Comparison of ENCODE assay signal across 9 cellular contexts in the genomic region with DNA sequence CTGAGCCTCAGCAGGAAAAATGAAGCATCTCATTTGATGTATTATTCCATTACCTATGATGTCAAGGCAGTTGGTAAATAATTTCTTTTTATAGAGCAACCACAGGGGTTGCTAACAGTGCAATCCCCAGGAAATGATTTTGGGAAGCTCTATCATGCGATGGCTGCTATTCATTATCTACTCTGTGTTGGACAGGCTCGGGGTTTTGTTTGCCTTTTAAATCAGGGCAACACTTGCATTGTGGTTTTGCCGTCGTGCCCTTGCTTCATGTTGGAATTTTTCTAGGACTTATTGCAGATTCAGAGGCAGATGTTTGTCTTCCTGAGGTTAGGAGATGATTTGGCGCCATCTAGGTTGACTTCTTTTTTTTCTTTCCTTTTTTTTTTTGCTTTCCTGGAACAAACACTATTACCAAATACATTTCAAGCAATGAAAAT.
DNase-seq lines count a peak whose midpoint lies in the region; ATAC-seq and TF ChIP-seq lines count a peak whose summit lies in the region.
"Had no signal": no experiment of that assay in that cellular context is flagged by ENCODE, and none has a peak within 500 bp of the region (broad histone marks: within the 10 kb centered on the region; RNA-seq: fewer than 3 reads in every experiment).

No MANE protein-coding gene starts in this region.

- H3K4me1 ChIP-seq in neural progenitor cell, result no peaks in the 10 kb centered on the region

- H3K27me3 Mint-ChIP-seq in neural progenitor cell (ENCODE audit: insufficient read depth, low read depth), result no peaks in the 10 kb centered on the region
- H3K27me3 Mint-ChIP-seq in activated CD4-positive, alpha-beta T cell treated with anti-CD3 and anti-CD28 coated beads, Interleukin-2, amount 10 ng/mL, durations not matched to agents 7 days and 5 days, result peaks cover 3% of the 10 kb centered on the region
- H3K27me3 Mint-ChIP-seq in activated T-helper 1 cell treated with anti-CD3 and anti-CD28 coated beads, Interleukin-12 subunit alpha, Interleukin-12 subunit beta, Interleukin-2, Interleukin-4 antibody, amounts not matched to agents 30 ng/mL and 10 ng/mL and 1 ng/mL, durations not matched to agents 14 hours and 24 hours and 36 hours (ENCODE audit: insufficient read depth), result no peaks in the 10 kb centered on the region

- H3K4me1 Mint-ChIP-seq in neural progenitor cell, result peaks cover 6% of the 10 kb centered on the region
- no peaks in the 10 kb centered on the region for H3K4me1 Mint-ChIP-seq in activated CD4-positive, alpha-beta T cell treated with anti-CD3 and anti-CD28 coated beads, Interleukin-2, amount 10 ng/mL, durations not matched to agents 7 days and 5 days
- no peaks in the 10 kb centered on the region for H3K4me1 Mint-ChIP-seq in activated T-helper 1 cell treated with anti-CD3 and anti-CD28 coated beads, Interleukin-12 subunit alpha, Interleukin-12 subunit beta, Interleukin-2, Interleukin-4 antibody, amounts not matched to agents 30 ng/mL and 10 ng/mL and 1 ng/mL, durations not matched to agents 14 hours and 24 hours and 36 hours (ENCODE audit: low read depth)

- no peaks in the 10 kb centered on the region for H3F3A ChIP-seq in neural progenitor cell (ENCODE audit: low read depth)

- no peaks in the 10 kb centered on the region for H4K20me1 ChIP-seq in neural progenitor cell (ENCODE audit: low read depth)

- H3K36me3 ChIP-seq in brain microvascular endothelial cell (replicated peaks), result no peaks in the 10 kb centered on the region
- no peaks in the 10 kb centered on the region for H3K36me3 ChIP-seq in neural progenitor cell

- peak; percentile 39 for TF ChIP-seq CTCF in brain microvascular endothelial cell (IDR thresholded peaks at IDR 0.05; ENCODE audit: low read depth, low read length, missing control alignments)
- peak; percentile 49 for TF ChIP-seq CTCF in neural progenitor cell (IDR thresholded peaks at IDR 0.05)

- peak overlapping the region; percentile 52 for H2AFZ ChIP-seq in neural progenitor cell (replicated peaks)

- DNase-seq in DMS114 treated with DMSO at 0.1 percent for 48 hours (lab: John Stamatoyannopoulos, UW; ENCODE audit: unreplicated experiment), result peak; percentile 36
- peak; percentile 98 for DNase-seq in M059J (ENCODE audit: low read depth)
- peak; percentile 96 for DNase-seq in brain microvascular endothelial cell
- peak; percentile 7 for DNase-seq in neural progenitor cell (ENCODE audit: low spot score)
- DNase-seq in activated CD4-positive, alpha-beta T cell treated with anti-CD3 and anti-CD28 coated beads, Interleukin-2, amount 10 ng/mL, durations not matched to agents 7 days and 5 days, result no peak
- DNase-seq in activated T-helper 1 cell treated with anti-CD3 and anti-CD28 coated beads, Interleukin-12 subunit alpha, Interleukin-12 subunit beta, Interleukin-2, Interleukin-4 antibody, amounts not matched to agents 30 ng/mL and 10 ng/mL and 1 ng/mL, durations not matched to agents 14 hours and 24 hours and 36 hours (ENCODE audit: low spot score), result no peak

- H3K9me3 ChIP-seq in neural progenitor cell (ENCODE audit: low read depth), result no peaks in the 10 kb centered on the region

- H3K36me3 Mint-ChIP-seq in neural progenitor cell, result no peaks in the 10 kb centered on the region
- no peaks in the 10 kb centered on the region for H3K36me3 Mint-ChIP-seq in activated CD4-positive, alpha-beta T cell treated with anti-CD3 and anti-CD28 coated beads, Interleukin-2, amount 10 ng/mL, durations not matched to agents 7 days and 5 days (ENCODE audit: low read depth)
- no peaks in the 10 kb centered on the region for H3K36me3 Mint-ChIP-seq in activated T-helper 1 cell treated with anti-CD3 and anti-CD28 coated beads, Interleukin-12 subunit alpha, Interleukin-12 subunit beta, Interleukin-2, Interleukin-4 antibody, amounts not matched to agents 30 ng/mL and 10 ng/mL and 1 ng/mL, durations not matched to agents 14 hours and 24 hours and 36 hours (ENCODE audit: low read depth)

- H3K27ac Mint-ChIP-seq in neural progenitor cell, result no peak overlapping the region
- no peak overlapping the region for H3K27ac Mint-ChIP-seq in activated CD4-positive, alpha-beta T cell treated with anti-CD3 and anti-CD28 coated beads, Interleukin-2, amount 10 ng/mL, durations not matched to agents 7 days and 5 days
- H3K27ac Mint-ChIP-seq in activated T-helper 1 cell treated with anti-CD3 and anti-CD28 coated beads, Interleukin-12 subunit alpha, Interleukin-12 subunit beta, Interleukin-2, Interleukin-4 antibody, amounts not matched to agents 30 ng/mL and 10 ng/mL and 1 ng/mL, durations not matched to agents 14 hours and 24 hours and 36 hours, result no peak overlapping the region
- H3K27ac Mint-ChIP-seq: stimulated activated naive CD8-positive, alpha-beta T cell treated with anti-CD3 and anti-CD28 coated beads, Interleukin-15, Interleukin-2, amounts not matched to agents 100 ng/mL and 50 ng/mL, for 24 hours had no signal

- in situ Hi-C loops in brain microvascular endothelial cell (cut with HindIII; ENCODE audit: low pct_ligation_motif_present, low sequenced_read_pairs), result no loop called here

- H3K4me3 Mint-ChIP-seq in neural progenitor cell, result no peak overlapping the region
- H3K4me3 Mint-ChIP-seq in activated CD4-positive, alpha-beta T cell treated with anti-CD3 and anti-CD28 coated beads, Interleukin-2, amount 10 ng/mL, durations not matched to agents 7 days and 5 days, result no peak overlapping the region
- H3K4me3 Mint-ChIP-seq in activated T-helper 1 cell treated with anti-CD3 and anti-CD28 coated beads, Interleukin-12 subunit alpha, Interleukin-12 subunit beta, Interleukin-2, Interleukin-4 antibody, amounts not matched to agents 30 ng/mL and 10 ng/mL and 1 ng/mL, durations not matched to agents 14 hours and 24 hours and 36 hours, result no peak overlapping the region
- H3K4me3 Mint-ChIP-seq: stimulated activated naive CD8-positive, alpha-beta T cell treated with anti-CD3 and anti-CD28 coated beads, Interleukin-15, Interleukin-2, amounts not matched to agents 100 ng/mL and 50 ng/mL, for 24 hours had no signal

- H3K4me3 ChIP-seq in brain microvascular endothelial cell (ENCODE audit: low read depth, low read length) (no peak overlapping the region), neural progenitor cell (no peak overlapping the region)

- CTCF ChIA-PET in activated CD4-positive, alpha-beta T cell treated with anti-CD3 and anti-CD28 coated beads, Interleukin-2, amount 10 ng/mL, durations not matched to agents 7 days and 5 days (lab: Charles Lee), result no interaction called here

- intact Hi-C loops in activated T-helper 1 cell treated with anti-CD3 and anti-CD28 coated beads, Interleukin-12 subunit alpha, Interleukin-12 subunit beta, Interleukin-2, Interleukin-4 antibody, amounts not matched to agents 30 ng/mL and 10 ng/mL and 1 ng/mL, durations not matched to agents 14 hours and 24 hours and 36 hours (cut with micrococcal nuclease), result no loop called here

- no peaks in the 10 kb centered on the region for H3K9me3 Mint-ChIP-seq in neural progenitor cell
- H3K9me3 Mint-ChIP-seq in activated CD4-positive, alpha-beta T cell treated with anti-CD3 and anti-CD28 coated beads, Interleukin-2, amount 10 ng/mL, durations not matched to agents 7 days and 5 days, result no peaks in the 10 kb centered on the region
- H3K9me3 Mint-ChIP-seq in activated T-helper 1 cell treated with anti-CD3 and anti-CD28 coated beads, Interleukin-12 subunit alpha, Interleukin-12 subunit beta, Interleukin-2, Interleukin-4 antibody, amounts not matched to agents 30 ng/mL and 10 ng/mL and 1 ng/mL, durations not matched to agents 14 hours and 24 hours and 36 hours, result no peaks in the 10 kb centered on the region
- H3K9me3 Mint-ChIP-seq: stimulated activated naive CD8-positive, alpha-beta T cell treated with anti-CD3 and anti-CD28 coated beads, Interleukin-15, Interleukin-2, amounts not matched to agents 100 ng/mL and 50 ng/mL, for 24 hours had no signal

- H3K27me3 ChIP-seq in brain microvascular endothelial cell (replicated peaks) (no peaks in the 10 kb centered on the region), neural progenitor cell (no peaks in the 10 kb centered on the region)

- no peak for ATAC-seq in GM19395 (IDR thresholded peaks at IDR 0.05; ENCODE audit: unreplicated experiment)
- no peak for ATAC-seq in GM21390 (IDR thresholded peaks at IDR 0.05; ENCODE audit: unreplicated experiment)

- H3K27ac ChIP-seq in brain microvascular endothelial cell, result peak overlapping the region; percentile 87
- no peak overlapping the region for H3K27ac ChIP-seq in neural progenitor cell

- POLR2A ChIA-PET in activated CD4-positive, alpha-beta T cell treated with anti-CD3 and anti-CD28 coated beads, Interleukin-2, amount 10 ng/mL, durations not matched to agents 7 days and 5 days (lab: Charles Lee), result no interaction called here

- no peak overlapping the region for H3K4me2 ChIP-seq in neural progenitor cell

- no peak overlapping the region for H3K9ac ChIP-seq in neural progenitor cell

- H3K79me2 ChIP-seq in neural progenitor cell (ENCODE audit: low read depth), result no peaks in the 10 kb centered on the region

Comparison
In these comparisons a context has a peak if more than half of its experiments do, and no peak if none do; other contexts are left out.
1. DNase-seq: peak in DMS114 treated with DMSO at 0.1 percent for 48 hours (single experiment), M059J (single experiment), brain microvascular endothelial cell (single experiment) and neural progenitor cell (single experiment); none in activated CD4-positive, alpha-beta T cell treated with anti-CD3 and anti-CD28 coated beads, Interleukin-2, amount 10 ng/mL, durations not matched to agents 7 days and 5 days (single experiment) and activated T-helper 1 cell treated with anti-CD3 and anti-CD28 coated beads, Interleukin-12 subunit alpha, Interleukin-12 subunit beta, Interleukin-2, Interleukin-4 antibody, amounts not matched to agents 30 ng/mL and 10 ng/mL and 1 ng/mL, durations not matched to agents 14 hours and 24 hours and 36 hours (single experiment).